9 cellular contexts compared by ENCODE assay signal in the genomic region with DNA sequence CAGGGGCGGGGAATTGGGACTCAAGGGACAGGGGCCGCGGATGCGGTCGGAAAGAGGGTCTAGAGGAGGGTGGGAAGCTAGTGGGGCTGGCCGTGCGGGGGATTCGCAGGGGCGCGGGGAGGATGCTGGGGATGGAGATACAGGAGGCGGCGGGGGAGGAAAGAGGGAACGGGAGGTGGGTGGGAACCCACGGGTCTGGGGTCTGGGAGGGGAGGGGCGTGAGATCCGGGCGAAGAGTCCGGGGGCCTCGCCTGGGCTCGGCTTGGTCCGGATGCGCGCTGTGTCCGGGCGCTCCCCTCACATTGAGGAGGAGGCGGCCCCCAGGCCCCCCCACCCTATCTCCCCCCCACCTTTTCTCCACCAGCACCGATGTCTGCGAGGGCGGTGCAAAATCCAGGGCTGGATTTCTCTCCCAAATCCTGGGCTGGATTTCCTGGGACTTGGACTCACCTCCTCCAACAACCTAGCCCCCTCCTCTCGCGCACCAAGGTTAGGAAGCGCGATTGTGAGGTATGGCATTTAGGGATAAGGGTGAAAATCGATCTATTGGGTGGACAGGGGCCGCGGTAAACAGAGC. TPM values are rescaled to one million over a fixed set of nuclear protein-coding genes. Genes with fewer than 3 reads are reported as not detected.
DNase-seq lines count a peak whose midpoint lies in the region; ATAC-seq, FAIRE-seq and TF ChIP-seq lines count a peak whose summit lies in the region.
"Had no signal": no experiment of that assay in that cellular context is flagged by ENCODE, and none has a peak within 500 bp of the region (broad histone marks: within the 10 kb centered on the region; RNA-seq: fewer than 3 reads in every experiment).

A gene (minus strand): TSS at position 82 of the 577 bp plus-strand sequence. CDS start 496 bp downstream, outside the sequence.

- dilution Hi-C loops in keratinocyte (cut with MboI; ENCODE audit: extremely low pct_ligation_motif_present, low sequenced_read_pairs): loop anchor here (25.0 kb wide), 1 partner anchor 151 kb away; a partner anchor contains a TSS

- peak within 1 kb of the TSS in 1 of 3 experiments; percentile 13 for H3K4me3 ChIP-seq in keratinocyte (ENCODE audit: control insufficient read depth in 2 of 3, extremely low read depth in 1 of 3, insufficient read depth in 2 of 3, low read depth in 1 of 3, low read length in 3 of 3)
- peak within 1 kb of the TSS; percentile 23 for H3K4me3 ChIP-seq in upper lobe of right lung
- no peak within 1 kb of the TSS for H3K4me3 ChIP-seq in mucosa of descending colon

- no peaks in the 10 kb centered on the region for H3K9me3 Mint-ChIP-seq in activated T-helper 2 cell treated with anti-CD3 and anti-CD28 coated beads, Interferon-gamma antibody, Interleukin-2, Interleukin-4, amounts not matched to agents 10 μg/mL and 5 μg/mL and 100 μg/mL, durations not matched to agents 14 hours and 24 hours and 36 hours

- peaks cover 19% of the 10 kb centered on the region for H3K4me1 ChIP-seq in keratinocyte (ENCODE audit: control insufficient read depth, extremely low read depth, insufficient read depth, low read length)
- H3K4me1 ChIP-seq in upper lobe of right lung: no peaks in the 10 kb centered on the region
- peaks cover 15% of the 10 kb centered on the region for H3K4me1 ChIP-seq in mucosa of descending colon (ENCODE audit: low read depth)

- H3K27me3 ChIP-seq in keratinocyte (ENCODE audit: control insufficient read depth, extremely low read depth, insufficient read depth, low read length) (peaks cover 59% of the 10 kb centered on the region), upper lobe of right lung (peaks cover 60% of the 10 kb centered on the region)

- FAIRE-seq in keratinocyte (lab: Jason Lieb, UNC): no peak
- FAIRE-seq: GM18507 had no signal

- H3K36me3 Mint-ChIP-seq in activated T-helper 2 cell treated with anti-CD3 and anti-CD28 coated beads, Interferon-gamma antibody, Interleukin-2, Interleukin-4, amounts not matched to agents 10 μg/mL and 5 μg/mL and 100 μg/mL, durations not matched to agents 14 hours and 24 hours and 36 hours (ENCODE audit: low read depth): peaks cover 31% of the 10 kb centered on the region

- H4K20me1 ChIP-seq in keratinocyte (ENCODE audit: control insufficient read depth, extremely low read depth, insufficient read depth, low read length): no peaks in the 10 kb centered on the region

- H2AFZ ChIP-seq in keratinocyte (ENCODE audit: control insufficient read depth, low read length): no peak within 1 kb of the TSS

- peaks cover 28% of the 10 kb centered on the region for H3K4me1 Mint-ChIP-seq in activated T-helper 2 cell treated with anti-CD3 and anti-CD28 coated beads, Interferon-gamma antibody, Interleukin-2, Interleukin-4, amounts not matched to agents 10 μg/mL and 5 μg/mL and 100 μg/mL, durations not matched to agents 14 hours and 24 hours and 36 hours (ENCODE audit: low read depth)

- no peak within 1 kb of the TSS for H3K27ac ChIP-seq in keratinocyte (ENCODE audit: control insufficient read depth, insufficient read depth, low read length)
- H3K27ac ChIP-seq in upper lobe of right lung: no peak within 1 kb of the TSS

- no peak within 1 kb of the TSS for H3K9ac ChIP-seq in keratinocyte (ENCODE audit: control insufficient read depth, extremely low read depth, insufficient read depth, low read length)

- H3K4me3 Mint-ChIP-seq in activated T-helper 2 cell treated with anti-CD3 and anti-CD28 coated beads, Interferon-gamma antibody, Interleukin-2, Interleukin-4, amounts not matched to agents 10 μg/mL and 5 μg/mL and 100 μg/mL, durations not matched to agents 14 hours and 24 hours and 36 hours (ENCODE audit: low read depth): peak within 1 kb of the TSS; percentile 51

- ATAC-seq in Right ventricle myocardium superior (ENCODE audit: poor library complexity): no peak
- ATAC-seq in upper lobe of right lung: no peak
- no peak for ATAC-seq in mucosa of descending colon
- ATAC-seq in HG02610 (IDR thresholded peaks at IDR 0.05; ENCODE audit: unreplicated experiment): no peak

- no peak for TF ChIP-seq CTCF in keratinocyte (optimal IDR thresholded peaks at IDR 0.05 in 1 of 3, IDR thresholded peaks at IDR 0.05 in 1 of 3, conservative IDR thresholded peaks at IDR 0.05 in 1 of 3; ENCODE audit: extremely low read depth in 1 of 3, insufficient read depth in 2 of 3, low read length in 3 of 3)
- no peak for TF ChIP-seq CTCF in upper lobe of right lung (IDR thresholded peaks at IDR 0.05)
- TF ChIP-seq CTCF in mucosa of descending colon (IDR thresholded peaks at IDR 0.05): no peak

- intact Hi-C loops in Right ventricle myocardium superior (cut with DNase I): no loop called here
- intact Hi-C loops in cardiac septum (cut with DNase I): no loop called here
- intact Hi-C loops in activated T-helper 2 cell treated with anti-CD3 and anti-CD28 coated beads, Interferon-gamma antibody, Interleukin-2, Interleukin-4, amounts not matched to agents 10 μg/mL and 5 μg/mL and 100 μg/mL, durations not matched to agents 14 hours and 24 hours and 36 hours (cut with micrococcal nuclease): no loop called here
- intact Hi-C loops in upper lobe of right lung (cut with DNase I): no loop called here
- intact Hi-C loops in mucosa of descending colon (cut with DNase I, micrococcal nuclease): no loop called here

- no peaks in the 10 kb centered on the region for H3K36me3 ChIP-seq in keratinocyte (ENCODE audit: control insufficient read depth in 2 of 2, extremely low read depth in 1 of 2, insufficient read depth in 2 of 2, low read length in 2 of 2)
- no peaks in the 10 kb centered on the region for H3K36me3 ChIP-seq in upper lobe of right lung
- H3K36me3 ChIP-seq in mucosa of descending colon (ENCODE audit: low read depth): no peaks in the 10 kb centered on the region

- H3K4me2 ChIP-seq in keratinocyte (ENCODE audit: control insufficient read depth, extremely low read depth, insufficient read depth, low read depth, low read length): peak within 1 kb of the TSS; percentile 40

- H3K9me3 ChIP-seq in keratinocyte (ENCODE audit: control insufficient read depth, low read depth, low read length) (no peaks in the 10 kb centered on the region), upper lobe of right lung (no peaks in the 10 kb centered on the region), mucosa of descending colon (no peaks in the 10 kb centered on the region)

- no peaks in the 10 kb centered on the region for H3K27me3 Mint-ChIP-seq in activated T-helper 2 cell treated with anti-CD3 and anti-CD28 coated beads, Interferon-gamma antibody, Interleukin-2, Interleukin-4, amounts not matched to agents 10 μg/mL and 5 μg/mL and 100 μg/mL, durations not matched to agents 14 hours and 24 hours and 36 hours (ENCODE audit: low read depth)

- H3K9me1 ChIP-seq in keratinocyte (ENCODE audit: control insufficient read depth, extremely low read depth, insufficient read depth, low read length): no peaks in the 10 kb centered on the region

- no peaks in the 10 kb centered on the region for H3K79me2 ChIP-seq in keratinocyte (ENCODE audit: control insufficient read depth, insufficient read depth, low read length)

- peak; percentile 39 for DNase-seq in Right ventricle myocardium superior
- DNase-seq in cardiac septum (ENCODE audit: low spot score): no peak
- no peak for DNase-seq in activated T-helper 2 cell treated with anti-CD3 and anti-CD28 coated beads, Interferon-gamma antibody, Interleukin-2, Interleukin-4, amounts not matched to agents 10 μg/mL and 5 μg/mL and 100 μg/mL, durations not matched to agents 14 hours and 24 hours and 36 hours (ENCODE audit: low spot score)
- no peak for DNase-seq in keratinocyte (ENCODE audit: low read depth, low spot score)
- no peak for DNase-seq in upper lobe of right lung
- DNase-seq in mucosa of descending colon: no peak
- no peak for DNase-seq in 8988T

- peak within 1 kb of the TSS; percentile 75 for H3K27ac Mint-ChIP-seq in activated T-helper 2 cell treated with anti-CD3 and anti-CD28 coated beads, Interferon-gamma antibody, Interleukin-2, Interleukin-4, amounts not matched to agents 10 μg/mL and 5 μg/mL and 100 μg/mL, durations not matched to agents 14 hours and 24 hours and 36 hours

RNA-seq across cellular contexts. Expression of the gene that starts here (rescaled TPM):
- 6.6 TPM for total RNA-seq in Right ventricle myocardium superior
- total RNA-seq in cardiac septum: 6.1 TPM
- total RNA-seq in activated T-helper 2 cell treated with anti-CD3 and anti-CD28 coated beads, Interferon-gamma antibody, Interleukin-2, Interleukin-4, amounts not matched to agents 10 μg/mL and 5 μg/mL and 100 μg/mL, durations not matched to agents 14 hours and 24 hours and 36 hours: 28.9 and 29.0 TPM in 2 replicates
- 0.13 to 0.18 TPM (median 0.15 TPM) in 3 replicates for polyA plus RNA-seq in keratinocyte
- polyA plus RNA-seq in keratinocyte (2011; ENCODE audit: low read depth): not detected
- polyA plus RNA-seq in keratinocyte (2011; cell fraction: cytosol; rRNA removed): 0.14 and 0.29 TPM in 2 replicates
- polyA plus RNA-seq in keratinocyte (2011; cell fraction: nucleus; rRNA removed): 0.14 and 0.28 TPM in 2 replicates
- polyA plus RNA-seq in keratinocyte (2012; ENCODE audit: low replicate concordance): 0.10 and 0.32 TPM in 2 replicates
- polyA minus RNA-seq in keratinocyte: 0.07 to 0.59 TPM (median 0.42 TPM) in 3 replicates
- polyA minus RNA-seq in keratinocyte (2011; cell fraction: cytosol; rRNA and poly(A)+ RNA removed): not detected
- 0.16 and 0.53 TPM in 2 replicates for polyA minus RNA-seq in keratinocyte (2011; cell fraction: nucleus; rRNA and poly(A)+ RNA removed)
- total RNA-seq in upper lobe of right lung: 5.4 TPM
- total RNA-seq in mucosa of descending colon: 1 to 10 TPM; 1.3 to 2.7 (median 2.2) TPM
